ENCODE assay signal across 29 cellular contexts in genomic region chr2:181129654-181130053, GRCh38.
DNase-seq lines count a peak whose midpoint lies in the region; ATAC-seq, FAIRE-seq and TF ChIP-seq lines count a peak whose summit lies in the region.
"Had no signal": no experiment of that assay in that cellular context is flagged by ENCODE, and none has a peak within 500 bp of the region (broad histone marks: within the 10 kb centered on the region; RNA-seq: fewer than 3 reads in every experiment).

No MANE protein-coding gene starts in this region.

- intact Hi-C loops in activated T-helper 2 cell treated with anti-CD3 and anti-CD28 coated beads, Interferon-gamma antibody, Interleukin-2, Interleukin-4, amounts not matched to agents 10 μg/mL and 5 μg/mL and 100 μg/mL, durations not matched to agents 14 hours and 24 hours and 36 hours (cut with micrococcal nuclease): no loop called here
- intact Hi-C loops in lower lobe of right lung (cut with DNase I): no loop called here

- TF ChIP-seq CTCF in lower lobe of right lung (IDR thresholded peaks at IDR 0.05): no peak

- H3K27ac Mint-ChIP-seq in T-helper 1 cell treated with Interleukin-12 subunit alpha and Interleukin-12 subunit beta and Interleukin-4 antibody, amounts not matched to agents 30 μg/mL and 1 μg/mL, for 36 hours: peak overlapping the region; percentile 64
- H3K27ac Mint-ChIP-seq in activated T-helper 2 cell treated with anti-CD3 and anti-CD28 coated beads, Interferon-gamma antibody, Interleukin-2, Interleukin-4, amounts not matched to agents 10 μg/mL and 5 μg/mL and 100 μg/mL, durations not matched to agents 14 hours and 24 hours and 36 hours: peak overlapping the region; percentile 90
- H3K27ac Mint-ChIP-seq in natural killer cell treated with Interleukin-12 subunit alpha and Interleukin-12 subunit beta and Interleukin-15 and Interleukin-18, amount 100 ng/mL, for 72 hours: peak overlapping the region; percentile 71 to 86
- H3K27ac Mint-ChIP-seq: stimulated activated memory B cell treated with anti-CD40 and anti-IgM and Interleukin-4, amounts not matched to agents 10 μg/mL and 1 μg/mL and 100 μg/mL, for 72 hours had no signal

- peaks cover 14% of the 10 kb centered on the region for H3K4me1 ChIP-seq in effector memory CD4-positive, alpha-beta T cell (ENCODE audit: control insufficient read depth, insufficient read depth, low read length, poor library complexity, severe bottlenecking)
- no peaks in the 10 kb centered on the region for H3K4me1 ChIP-seq in lower lobe of right lung

- peaks cover 48% of the 10 kb centered on the region for H3K4me1 Mint-ChIP-seq in T-helper 1 cell treated with Interleukin-12 subunit alpha and Interleukin-12 subunit beta and Interleukin-4 antibody, amounts not matched to agents 30 μg/mL and 1 μg/mL, for 36 hours (ENCODE audit: low read depth)
- peaks cover 59% of the 10 kb centered on the region for H3K4me1 Mint-ChIP-seq in activated T-helper 2 cell treated with anti-CD3 and anti-CD28 coated beads, Interferon-gamma antibody, Interleukin-2, Interleukin-4, amounts not matched to agents 10 μg/mL and 5 μg/mL and 100 μg/mL, durations not matched to agents 14 hours and 24 hours and 36 hours (ENCODE audit: low read depth)
- H3K4me1 Mint-ChIP-seq in natural killer cell treated with Interleukin-12 subunit alpha and Interleukin-12 subunit beta and Interleukin-15 and Interleukin-18, amount 100 ng/mL, for 72 hours (ENCODE audit: low read depth in 2 of 2): peaks cover 33 to 60% of the 10 kb centered on the region in 2 donors

- no peaks in the 10 kb centered on the region for H3K27me3 Mint-ChIP-seq in T-helper 1 cell treated with Interleukin-12 subunit alpha and Interleukin-12 subunit beta and Interleukin-4 antibody, amounts not matched to agents 30 μg/mL and 1 μg/mL, for 36 hours (ENCODE audit: low read depth)
- no peaks in the 10 kb centered on the region for H3K27me3 Mint-ChIP-seq in activated T-helper 2 cell treated with anti-CD3 and anti-CD28 coated beads, Interferon-gamma antibody, Interleukin-2, Interleukin-4, amounts not matched to agents 10 μg/mL and 5 μg/mL and 100 μg/mL, durations not matched to agents 14 hours and 24 hours and 36 hours (ENCODE audit: low read depth)
- no peaks in the 10 kb centered on the region for H3K27me3 Mint-ChIP-seq in natural killer cell treated with Interleukin-12 subunit alpha and Interleukin-12 subunit beta and Interleukin-15 and Interleukin-18, amount 100 ng/mL, for 72 hours
- H3K27me3 Mint-ChIP-seq: stimulated activated memory B cell treated with anti-CD40 and anti-IgM and Interleukin-4, amounts not matched to agents 10 μg/mL and 1 μg/mL and 100 μg/mL, for 72 hours had no signal

- TF ChIP-seq POLR2A in GM12891 (IDR thresholded peaks at IDR 0.05; ENCODE audit: low read depth, low read length): no peak

- peak overlapping the region; percentile 8 for H3K4me3 Mint-ChIP-seq in T-helper 1 cell treated with Interleukin-12 subunit alpha and Interleukin-12 subunit beta and Interleukin-4 antibody, amounts not matched to agents 30 μg/mL and 1 μg/mL, for 36 hours
- H3K4me3 Mint-ChIP-seq in activated T-helper 2 cell treated with anti-CD3 and anti-CD28 coated beads, Interferon-gamma antibody, Interleukin-2, Interleukin-4, amounts not matched to agents 10 μg/mL and 5 μg/mL and 100 μg/mL, durations not matched to agents 14 hours and 24 hours and 36 hours (ENCODE audit: low read depth): peak overlapping the region; percentile 43
- peak overlapping the region; percentile 60 for H3K4me3 Mint-ChIP-seq in natural killer cell treated with Interleukin-12 subunit alpha and Interleukin-12 subunit beta and Interleukin-15 and Interleukin-18, amount 100 ng/mL, for 72 hours
- H3K4me3 Mint-ChIP-seq: stimulated activated memory B cell treated with anti-CD40 and anti-IgM and Interleukin-4, amounts not matched to agents 10 μg/mL and 1 μg/mL and 100 μg/mL, for 72 hours had no signal

- ATAC-seq in natural killer cell treated with Interleukin-12 subunit alpha and Interleukin-12 subunit beta and Interleukin-15 and Interleukin-18, amount 100 ng/mL, for 72 hours: no peak
- no peak for ATAC-seq in lower lobe of right lung
- ATAC-seq: activated CD4-positive, CD25-positive, alpha-beta regulatory T cell treated with anti-CD3 and anti-CD28 coated beads, Interleukin-2, amount 50 U/mL, for 24 hours; esophagus mucosa; GM12878; stimulated activated memory B cell treated with anti-CD40 and anti-IgM and Interleukin-4, amounts not matched to agents 10 μg/mL and 1 μg/mL and 100 μg/mL, for 72 hours had no signal

- no peak for DNase-seq in T-helper 1 cell
- no peak for DNase-seq in GM12891 (ENCODE audit: insufficient read length, low spot score)
- DNase-seq in activated T-helper 2 cell treated with anti-CD3 and anti-CD28 coated beads, Interferon-gamma antibody, Interleukin-2, Interleukin-4, amounts not matched to agents 10 μg/mL and 5 μg/mL and 100 μg/mL, durations not matched to agents 14 hours and 24 hours and 36 hours (ENCODE audit: low spot score): no peak
- DNase-seq in natural killer cell treated with Interleukin-12 subunit alpha and Interleukin-12 subunit beta and Interleukin-15 and Interleukin-18, amount 100 ng/mL, for 72 hours (ENCODE audit: low spot score): no peak
- DNase-seq in AG08395 (ENCODE audit: low spot score): no peak
- no peak for DNase-seq in effector memory CD4-positive, alpha-beta T cell
- no peak for DNase-seq in lower lobe of right lung
- DNase-seq: brain microvascular endothelial cell; COR-L47; DMS79; effector CD8-positive, alpha-beta T cell; foreskin melanocyte; HCEC 1CT; hippocampal formation; KG1; MV-4-11; NCI-H524; NK-92 treated with Interleukin-12 subunit alpha and Interleukin-12 subunit beta, amount 100 ng/mL, for 24 hours; SK-N-SH; stimulated activated CD4-positive, alpha-beta T cell treated with anti-CD3 and anti-CD28 coated beads, Interleukin-2, amount 100 ng/mL, for 24 hours had no signal

- no peaks in the 10 kb centered on the region for H3K27me3 ChIP-seq in effector memory CD4-positive, alpha-beta T cell (replicated peaks; ENCODE audit: control insufficient read depth, insufficient read depth, low read length, poor library complexity, severe bottlenecking)
- H3K27me3 ChIP-seq in lower lobe of right lung (ENCODE audit: low read depth): no peaks in the 10 kb centered on the region
- H3K27me3 ChIP-seq: brain microvascular endothelial cell, neutrophil had no signal

- peaks cover 5% of the 10 kb centered on the region for H3K9me3 Mint-ChIP-seq in T-helper 1 cell treated with Interleukin-12 subunit alpha and Interleukin-12 subunit beta and Interleukin-4 antibody, amounts not matched to agents 30 μg/mL and 1 μg/mL, for 36 hours
- peaks cover 8% of the 10 kb centered on the region for H3K9me3 Mint-ChIP-seq in activated T-helper 2 cell treated with anti-CD3 and anti-CD28 coated beads, Interferon-gamma antibody, Interleukin-2, Interleukin-4, amounts not matched to agents 10 μg/mL and 5 μg/mL and 100 μg/mL, durations not matched to agents 14 hours and 24 hours and 36 hours
- peaks cover 3% of the 10 kb centered on the region for H3K9me3 Mint-ChIP-seq in natural killer cell treated with Interleukin-12 subunit alpha and Interleukin-12 subunit beta and Interleukin-15 and Interleukin-18, amount 100 ng/mL, for 72 hours
- H3K9me3 Mint-ChIP-seq: stimulated activated memory B cell treated with anti-CD40 and anti-IgM and Interleukin-4, amounts not matched to agents 10 μg/mL and 1 μg/mL and 100 μg/mL, for 72 hours had no signal

- H3K4me3 ChIP-seq in effector memory CD4-positive, alpha-beta T cell (ENCODE audit: insufficient read depth, low read depth, low read length, poor library complexity, severe bottlenecking): no peak overlapping the region
- H3K4me3 ChIP-seq in lower lobe of right lung: no peak overlapping the region
- H3K4me3 ChIP-seq: GM12878, skin epidermis had no signal

- peaks cover 23% of the 10 kb centered on the region for H3K36me3 Mint-ChIP-seq in T-helper 1 cell treated with Interleukin-12 subunit alpha and Interleukin-12 subunit beta and Interleukin-4 antibody, amounts not matched to agents 30 μg/mL and 1 μg/mL, for 36 hours (ENCODE audit: low read depth)
- H3K36me3 Mint-ChIP-seq in activated T-helper 2 cell treated with anti-CD3 and anti-CD28 coated beads, Interferon-gamma antibody, Interleukin-2, Interleukin-4, amounts not matched to agents 10 μg/mL and 5 μg/mL and 100 μg/mL, durations not matched to agents 14 hours and 24 hours and 36 hours (ENCODE audit: low read depth): peaks cover 33% of the 10 kb centered on the region
- H3K36me3 Mint-ChIP-seq in natural killer cell treated with Interleukin-12 subunit alpha and Interleukin-12 subunit beta and Interleukin-15 and Interleukin-18, amount 100 ng/mL, for 72 hours: peaks cover 27% of the 10 kb centered on the region
- H3K36me3 Mint-ChIP-seq: stimulated activated memory B cell treated with anti-CD40 and anti-IgM and Interleukin-4, amounts not matched to agents 10 μg/mL and 1 μg/mL and 100 μg/mL, for 72 hours had no signal

- no peak overlapping the region for H3K27ac ChIP-seq in effector memory CD4-positive, alpha-beta T cell (ENCODE audit: insufficient read depth, low read length, poor library complexity, severe bottlenecking)
- H3K27ac ChIP-seq in lower lobe of right lung: no peak overlapping the region
- H3K27ac ChIP-seq: 22Rv1, brain microvascular endothelial cell, neutrophil had no signal

- no peaks in the 10 kb centered on the region for H3K9me3 ChIP-seq in effector memory CD4-positive, alpha-beta T cell (ENCODE audit: control insufficient read depth, low read length)
- H3K9me3 ChIP-seq in lower lobe of right lung: no peaks in the 10 kb centered on the region
- H3K9me3 ChIP-seq: neutrophil had no signal

- no peaks in the 10 kb centered on the region for H3K36me3 ChIP-seq in effector memory CD4-positive, alpha-beta T cell (ENCODE audit: control insufficient read depth, insufficient read depth, low read length)
- no peaks in the 10 kb centered on the region for H3K36me3 ChIP-seq in lower lobe of right lung
- H3K36me3 ChIP-seq: brain microvascular endothelial cell, neutrophil had no signal

- peak; percentile 5 for FAIRE-seq in GM12891 (lab: Jason Lieb, UNC)
- FAIRE-seq: GM12878, islet of Langerhans had no signal

TF ChIP-seq in GM12891, 5 proteins besides CTCF, POLR2A, EP300 and RAD21:
- no peak for TF ChIP-seq PAX5 (IDR thresholded peaks at IDR 0.05; ENCODE audit: insufficient read depth, low read length, severe bottlenecking)
- TF ChIP-seq POLR2AphosphoS5 (IDR thresholded peaks at IDR 0.05; ENCODE audit: low read depth, low read length): no peak
- no peak for TF ChIP-seq TAF1 (IDR thresholded peaks at IDR 0.05; ENCODE audit: low read depth, low read length)
- TF ChIP-seq SPI1 (IDR thresholded peaks at IDR 0.05; ENCODE audit: low read depth, low read length): no peak
- TF ChIP-seq POU2F2 (IDR thresholded peaks at IDR 0.05; ENCODE audit: low read depth, low read length): no peak

Comparison
In these comparisons a context has a peak if more than half of its experiments do, and no peak if none do; other contexts are left out.
1. H3K4me3 Mint-ChIP-seq: peak in every context shown above with its lines; median percentile 60 in natural killer cell treated with Interleukin-12 subunit alpha and Interleukin-12 subunit beta and Interleukin-15 and Interleukin-18, amount 100 ng/mL, for 72 hours; 43 in activated T-helper 2 cell treated with anti-CD3 and anti-CD28 coated beads, Interferon-gamma antibody, Interleukin-2, Interleukin-4, amounts not matched to agents 10 μg/mL and 5 μg/mL and 100 μg/mL, durations not matched to agents 14 hours and 24 hours and 36 hours; 8 in T-helper 1 cell treated with Interleukin-12 subunit alpha and Interleukin-12 subunit beta and Interleukin-4 antibody, amounts not matched to agents 30 μg/mL and 1 μg/mL, for 36 hours.